In the genomic region with DNA sequence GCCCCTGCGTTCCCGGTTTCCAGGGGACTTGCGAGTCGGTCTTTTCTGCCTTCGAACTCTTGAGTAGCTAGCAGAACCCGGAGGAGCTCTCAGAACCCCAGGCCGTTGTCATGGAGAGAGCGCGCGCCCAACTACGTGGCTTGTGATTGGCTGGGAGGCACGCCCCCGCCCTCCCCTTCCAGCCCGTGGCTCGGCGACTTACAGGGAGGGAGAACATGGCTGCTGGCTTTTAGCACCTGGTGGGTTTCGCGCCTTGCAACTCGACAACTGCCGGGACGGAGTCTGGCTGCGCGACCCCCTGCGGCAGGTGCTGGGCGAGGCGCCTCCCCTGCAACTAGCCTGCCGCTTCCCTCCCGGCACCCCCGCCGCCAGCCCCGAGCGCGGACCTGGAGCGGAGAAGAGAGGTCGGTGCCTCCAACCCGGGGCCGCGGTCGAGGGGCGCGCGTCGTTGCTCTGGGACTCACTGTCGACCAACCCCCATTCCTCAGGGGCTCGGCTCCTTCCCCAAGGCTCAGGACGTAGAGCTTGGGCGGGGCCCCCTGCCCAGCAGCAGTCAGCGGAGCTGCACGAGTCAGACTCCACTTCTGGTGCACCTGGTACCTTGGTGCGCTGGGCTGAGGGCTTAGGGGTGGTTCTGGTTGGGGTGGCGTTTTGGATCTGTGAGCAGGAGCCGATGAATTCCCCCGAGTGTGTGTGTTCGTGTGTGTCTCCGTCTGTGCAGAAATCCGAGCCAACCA, we compare ENCODE assay signal across 1 cellular context.
TF ChIP-seq lines count a peak whose summit lies in the region.

No MANE protein-coding gene starts in this region.

TF ChIP-seq in HepG2, 621 proteins besides CTCF, POLR2A, EP300 and RAD21 (continued from another document and continues in another):
- TF ChIP-seq, protein P1, sequence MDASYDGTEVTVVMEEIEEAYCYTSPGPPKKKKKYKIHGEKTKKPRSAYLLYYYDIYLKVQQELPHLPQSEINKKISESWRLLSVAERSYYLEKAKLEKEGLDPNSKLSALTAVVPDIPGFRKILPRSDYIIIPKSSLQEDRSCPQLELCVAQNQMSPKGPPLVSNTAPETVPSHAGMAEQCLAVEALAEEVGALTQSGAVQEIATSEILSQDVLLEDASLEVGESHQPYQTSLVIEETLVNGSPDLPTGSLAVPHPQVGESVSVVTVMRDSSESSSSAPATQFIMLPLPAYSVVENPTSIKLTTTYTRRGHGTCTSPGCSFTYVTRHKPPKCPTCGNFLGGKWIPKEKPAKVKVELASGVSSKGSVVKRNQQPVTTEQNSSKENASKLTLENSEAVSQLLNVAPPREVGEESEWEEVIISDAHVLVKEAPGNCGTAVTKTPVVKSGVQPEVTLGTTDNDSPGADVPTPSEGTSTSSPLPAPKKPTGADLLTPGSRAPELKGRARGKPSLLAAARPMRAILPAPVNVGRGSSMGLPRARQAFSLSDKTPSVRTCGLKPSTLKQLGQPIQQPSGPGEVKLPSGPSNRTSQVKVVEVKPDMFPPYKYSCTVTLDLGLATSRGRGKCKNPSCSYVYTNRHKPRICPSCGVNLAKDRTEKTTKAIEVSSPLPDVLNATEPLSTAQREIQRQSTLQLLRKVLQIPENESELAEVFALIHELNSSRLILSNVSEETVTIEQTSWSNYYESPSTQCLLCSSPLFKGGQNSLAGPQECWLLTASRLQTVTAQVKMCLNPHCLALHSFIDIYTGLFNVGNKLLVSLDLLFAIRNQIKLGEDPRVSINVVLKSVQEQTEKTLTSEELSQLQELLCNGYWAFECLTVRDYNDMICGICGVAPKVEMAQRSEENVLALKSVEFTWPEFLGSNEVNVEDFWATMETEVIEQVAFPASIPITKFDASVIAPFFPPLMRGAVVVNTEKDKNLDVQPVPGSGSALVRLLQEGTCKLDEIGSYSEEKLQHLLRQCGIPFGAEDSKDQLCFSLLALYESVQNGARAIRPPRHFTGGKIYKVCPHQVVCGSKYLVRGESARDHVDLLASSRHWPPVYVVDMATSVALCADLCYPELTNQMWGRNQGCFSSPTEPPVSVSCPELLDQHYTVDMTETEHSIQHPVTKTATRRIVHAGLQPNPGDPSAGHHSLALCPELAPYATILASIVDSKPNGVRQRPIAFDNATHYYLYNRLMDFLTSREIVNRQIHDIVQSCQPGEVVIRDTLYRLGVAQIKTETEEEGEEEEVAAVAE (CRISPR knock-in tag; IDR thresholded peaks at IDR 0.05; ENCODE audit: borderline replicate concordance), result peak; percentile 100
- TF ChIP-seq FOXA1 (IDR thresholded peaks at IDR 0.05) (no peak), FOXA1 (CRISPR knock-in tag; IDR thresholded peaks at IDR 0.05) (0 out of 2 replicates have a peak, but pooled peaks have one; percentile 16), ZNF44 (CRISPR knock-in tag; IDR thresholded peaks at IDR 0.05) (peak; percentile 75; the same call in 1 of the 2 replicates), AHR (CRISPR knock-in tag; IDR thresholded peaks at IDR 0.05) (peak; percentile 76; the same call in 1 of the 2 replicates), ZFAT (CRISPR knock-in tag; conservative IDR thresholded peaks at IDR 0.05) (peak; percentile 89), TP53 (CRISPR knock-in tag; conservative IDR thresholded peaks at IDR 0.05) (no peak; the same call in none of the 2 replicates), EED (CRISPR knock-in tag; IDR thresholded peaks at IDR 0.05) (peak; percentile 91), RNF2 (conservative IDR thresholded peaks at IDR 0.05; ENCODE audit: low read depth) (peak; percentile 92), ZMYM2 (CRISPR knock-in tag; IDR thresholded peaks at IDR 0.05) (0 out of 2 replicates have a peak, but pooled peaks have one; percentile 72), TCF7L2 (IDR thresholded peaks at IDR 0.05; ENCODE audit: low read depth, low read length) (no peak), MIER3 (CRISPR knock-in tag; IDR thresholded peaks at IDR 0.05; ENCODE audit: borderline replicate concordance) (peak; percentile 79; the same call in 1 of the 2 replicates), TMF1 (CRISPR knock-in tag; IDR thresholded peaks at IDR 0.05; ENCODE audit: low read depth) (peak; percentile 97), IKZF4 (CRISPR knock-in tag; IDR thresholded peaks at IDR 0.05; ENCODE audit: borderline replicate concordance, low read depth, not compliant biosample characterization) (peak; percentile 91), ZNF446 (CRISPR knock-in tag; IDR thresholded peaks at IDR 0.05) (peak; percentile 82; the same call in 1 of the 2 replicates), MLLT10 (CRISPR knock-in tag; IDR thresholded peaks at IDR 0.05) (no peak), ELF1 (CRISPR knock-in tag; IDR thresholded peaks at IDR 0.05) (peak; percentile 50; the same call in 1 of the 2 replicates), SMARCC2 (IDR thresholded peaks at IDR 0.05) (no peak), ZSCAN12 (CRISPR knock-in tag; IDR thresholded peaks at IDR 0.05) (peak; percentile 84; the same call in 1 of the 2 replicates), ZNF891 (CRISPR knock-in tag; IDR thresholded peaks at IDR 0.05) (peak; percentile 98), GTF2F1 (IDR thresholded peaks at IDR 0.05; ENCODE audit: low read length) (no peak), FLYWCH1 (CRISPR knock-in tag; IDR thresholded peaks at IDR 0.05) (no peak), ZNF567 (CRISPR knock-in tag; IDR thresholded peaks at IDR 0.05; ENCODE audit: borderline replicate concordance) (no peak), ZNF235 (CRISPR knock-in tag; IDR thresholded peaks at IDR 0.05; ENCODE audit: borderline replicate concordance) (peak; percentile 46; the same call in 1 of the 2 replicates), RARA (CRISPR knock-in tag; IDR thresholded peaks at IDR 0.05) (peak; percentile 49; the same call in 1 of the 2 replicates), ZFP36L2 (CRISPR knock-in tag; IDR thresholded peaks at IDR 0.05) (no peak), RBAK (CRISPR knock-in tag; IDR thresholded peaks at IDR 0.05) (peak; percentile 74; the same call in 1 of the 2 replicates), ZNF678 (CRISPR knock-in tag; IDR thresholded peaks at IDR 0.05) (peak; percentile 93; the same call in 1 of the 2 replicates), MIXL1 (CRISPR knock-in tag; IDR thresholded peaks at IDR 0.05) (peak; percentile 74), ZNF317 (CRISPR knock-in tag; IDR thresholded peaks at IDR 0.05) (peak; percentile 75; the same call in 1 of the 2 replicates)
- TF ChIP-seq, protein P2, sequence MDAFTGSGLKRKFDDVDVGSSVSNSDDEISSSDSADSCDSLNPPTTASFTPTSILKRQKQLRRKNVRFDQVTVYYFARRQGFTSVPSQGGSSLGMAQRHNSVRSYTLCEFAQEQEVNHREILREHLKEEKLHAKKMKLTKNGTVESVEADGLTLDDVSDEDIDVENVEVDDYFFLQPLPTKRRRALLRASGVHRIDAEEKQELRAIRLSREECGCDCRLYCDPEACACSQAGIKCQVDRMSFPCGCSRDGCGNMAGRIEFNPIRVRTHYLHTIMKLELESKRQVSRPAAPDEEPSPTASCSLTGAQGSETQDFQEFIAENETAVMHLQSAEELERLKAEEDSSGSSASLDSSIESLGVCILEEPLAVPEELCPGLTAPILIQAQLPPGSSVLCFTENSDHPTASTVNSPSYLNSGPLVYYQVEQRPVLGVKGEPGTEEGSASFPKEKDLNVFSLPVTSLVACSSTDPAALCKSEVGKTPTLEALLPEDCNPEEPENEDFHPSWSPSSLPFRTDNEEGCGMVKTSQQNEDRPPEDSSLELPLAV (CRISPR knock-in tag; conservative IDR thresholded peaks at IDR 0.05; ENCODE audit: low read depth), result no peak
- TF ChIP-seq, protein P3, sequence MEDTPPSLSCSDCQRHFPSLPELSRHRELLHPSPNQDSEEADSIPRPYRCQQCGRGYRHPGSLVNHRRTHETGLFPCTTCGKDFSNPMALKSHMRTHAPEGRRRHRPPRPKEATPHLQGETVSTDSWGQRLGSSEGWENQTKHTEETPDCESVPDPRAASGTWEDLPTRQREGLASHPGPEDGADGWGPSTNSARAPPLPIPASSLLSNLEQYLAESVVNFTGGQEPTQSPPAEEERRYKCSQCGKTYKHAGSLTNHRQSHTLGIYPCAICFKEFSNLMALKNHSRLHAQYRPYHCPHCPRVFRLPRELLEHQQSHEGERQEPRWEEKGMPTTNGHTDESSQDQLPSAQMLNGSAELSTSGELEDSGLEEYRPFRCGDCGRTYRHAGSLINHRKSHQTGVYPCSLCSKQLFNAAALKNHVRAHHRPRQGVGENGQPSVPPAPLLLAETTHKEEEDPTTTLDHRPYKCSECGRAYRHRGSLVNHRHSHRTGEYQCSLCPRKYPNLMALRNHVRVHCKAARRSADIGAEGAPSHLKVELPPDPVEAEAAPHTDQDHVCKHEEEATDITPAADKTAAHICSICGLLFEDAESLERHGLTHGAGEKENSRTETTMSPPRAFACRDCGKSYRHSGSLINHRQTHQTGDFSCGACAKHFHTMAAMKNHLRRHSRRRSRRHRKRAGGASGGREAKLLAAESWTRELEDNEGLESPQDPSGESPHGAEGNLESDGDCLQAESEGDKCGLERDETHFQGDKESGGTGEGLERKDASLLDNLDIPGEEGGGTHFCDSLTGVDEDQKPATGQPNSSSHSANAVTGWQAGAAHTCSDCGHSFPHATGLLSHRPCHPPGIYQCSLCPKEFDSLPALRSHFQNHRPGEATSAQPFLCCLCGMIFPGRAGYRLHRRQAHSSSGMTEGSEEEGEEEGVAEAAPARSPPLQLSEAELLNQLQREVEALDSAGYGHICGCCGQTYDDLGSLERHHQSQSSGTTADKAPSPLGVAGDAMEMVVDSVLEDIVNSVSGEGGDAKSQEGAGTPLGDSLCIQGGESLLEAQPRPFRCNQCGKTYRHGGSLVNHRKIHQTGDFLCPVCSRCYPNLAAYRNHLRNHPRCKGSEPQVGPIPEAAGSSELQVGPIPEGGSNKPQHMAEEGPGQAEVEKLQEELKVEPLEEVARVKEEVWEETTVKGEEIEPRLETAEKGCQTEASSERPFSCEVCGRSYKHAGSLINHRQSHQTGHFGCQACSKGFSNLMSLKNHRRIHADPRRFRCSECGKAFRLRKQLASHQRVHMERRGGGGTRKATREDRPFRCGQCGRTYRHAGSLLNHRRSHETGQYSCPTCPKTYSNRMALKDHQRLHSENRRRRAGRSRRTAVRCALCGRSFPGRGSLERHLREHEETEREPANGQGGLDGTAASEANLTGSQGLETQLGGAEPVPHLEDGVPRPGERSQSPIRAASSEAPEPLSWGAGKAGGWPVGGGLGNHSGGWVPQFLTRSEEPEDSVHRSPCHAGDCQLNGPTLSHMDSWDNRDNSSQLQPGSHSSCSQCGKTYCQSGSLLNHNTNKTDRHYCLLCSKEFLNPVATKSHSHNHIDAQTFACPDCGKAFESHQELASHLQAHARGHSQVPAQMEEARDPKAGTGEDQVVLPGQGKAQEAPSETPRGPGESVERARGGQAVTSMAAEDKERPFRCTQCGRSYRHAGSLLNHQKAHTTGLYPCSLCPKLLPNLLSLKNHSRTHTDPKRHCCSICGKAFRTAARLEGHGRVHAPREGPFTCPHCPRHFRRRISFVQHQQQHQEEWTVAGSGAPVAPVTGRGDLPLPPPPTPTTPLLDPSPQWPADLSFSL (CRISPR knock-in tag; IDR thresholded peaks at IDR 0.05), result no peak
- TF ChIP-seq, protein P4, sequence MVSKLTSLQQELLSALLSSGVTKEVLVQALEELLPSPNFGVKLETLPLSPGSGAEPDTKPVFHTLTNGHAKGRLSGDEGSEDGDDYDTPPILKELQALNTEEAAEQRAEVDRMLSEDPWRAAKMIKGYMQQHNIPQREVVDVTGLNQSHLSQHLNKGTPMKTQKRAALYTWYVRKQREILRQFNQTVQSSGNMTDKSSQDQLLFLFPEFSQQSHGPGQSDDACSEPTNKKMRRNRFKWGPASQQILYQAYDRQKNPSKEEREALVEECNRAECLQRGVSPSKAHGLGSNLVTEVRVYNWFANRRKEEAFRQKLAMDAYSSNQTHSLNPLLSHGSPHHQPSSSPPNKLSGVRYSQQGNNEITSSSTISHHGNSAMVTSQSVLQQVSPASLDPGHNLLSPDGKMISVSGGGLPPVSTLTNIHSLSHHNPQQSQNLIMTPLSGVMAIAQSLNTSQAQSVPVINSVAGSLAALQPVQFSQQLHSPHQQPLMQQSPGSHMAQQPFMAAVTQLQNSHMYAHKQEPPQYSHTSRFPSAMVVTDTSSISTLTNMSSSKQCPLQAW (CRISPR knock-in tag; IDR thresholded peaks at IDR 0.05), result peak; percentile 97
- TF ChIP-seq, protein P5, sequence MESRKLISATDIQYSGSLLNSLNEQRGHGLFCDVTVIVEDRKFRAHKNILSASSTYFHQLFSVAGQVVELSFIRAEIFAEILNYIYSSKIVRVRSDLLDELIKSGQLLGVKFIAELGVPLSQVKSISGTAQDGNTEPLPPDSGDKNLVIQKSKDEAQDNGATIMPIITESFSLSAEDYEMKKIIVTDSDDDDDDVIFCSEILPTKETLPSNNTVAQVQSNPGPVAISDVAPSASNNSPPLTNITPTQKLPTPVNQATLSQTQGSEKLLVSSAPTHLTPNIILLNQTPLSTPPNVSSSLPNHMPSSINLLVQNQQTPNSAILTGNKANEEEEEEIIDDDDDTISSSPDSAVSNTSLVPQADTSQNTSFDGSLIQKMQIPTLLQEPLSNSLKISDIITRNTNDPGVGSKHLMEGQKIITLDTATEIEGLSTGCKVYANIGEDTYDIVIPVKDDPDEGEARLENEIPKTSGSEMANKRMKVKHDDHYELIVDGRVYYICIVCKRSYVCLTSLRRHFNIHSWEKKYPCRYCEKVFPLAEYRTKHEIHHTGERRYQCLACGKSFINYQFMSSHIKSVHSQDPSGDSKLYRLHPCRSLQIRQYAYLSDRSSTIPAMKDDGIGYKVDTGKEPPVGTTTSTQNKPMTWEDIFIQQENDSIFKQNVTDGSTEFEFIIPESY (CRISPR knock-in tag; IDR thresholded peaks at IDR 0.05), result peak; percentile 22; the same call in 1 of the 2 replicates
- TF ChIP-seq, protein P6, sequence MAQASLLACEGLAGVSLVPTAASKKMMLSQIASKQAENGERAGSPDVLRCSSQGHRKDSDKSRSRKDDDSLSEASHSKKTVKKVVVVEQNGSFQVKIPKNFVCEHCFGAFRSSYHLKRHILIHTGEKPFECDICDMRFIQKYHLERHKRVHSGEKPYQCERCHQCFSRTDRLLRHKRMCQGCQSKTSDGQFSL (CRISPR knock-in tag; IDR thresholded peaks at IDR 0.05), result peak; percentile 76; the same call in 1 of the 2 replicates
- TF ChIP-seq, protein P7, sequence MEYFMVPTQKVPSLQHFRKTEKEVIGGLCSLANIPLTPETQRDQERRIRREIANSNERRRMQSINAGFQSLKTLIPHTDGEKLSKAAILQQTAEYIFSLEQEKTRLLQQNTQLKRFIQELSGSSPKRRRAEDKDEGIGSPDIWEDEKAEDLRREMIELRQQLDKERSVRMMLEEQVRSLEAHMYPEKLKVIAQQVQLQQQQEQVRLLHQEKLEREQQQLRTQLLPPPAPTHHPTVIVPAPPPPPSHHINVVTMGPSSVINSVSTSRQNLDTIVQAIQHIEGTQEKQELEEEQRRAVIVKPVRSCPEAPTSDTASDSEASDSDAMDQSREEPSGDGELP (IDR thresholded peaks at IDR 0.05; ENCODE audit: borderline replicate concordance, low read depth), result peak; percentile 25; the same call in 1 of the 2 replicates
- TF ChIP-seq, protein P8, sequence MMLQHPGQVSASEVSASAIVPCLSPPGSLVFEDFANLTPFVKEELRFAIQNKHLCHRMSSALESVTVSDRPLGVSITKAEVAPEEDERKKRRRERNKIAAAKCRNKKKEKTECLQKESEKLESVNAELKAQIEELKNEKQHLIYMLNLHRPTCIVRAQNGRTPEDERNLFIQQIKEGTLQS (CRISPR knock-in tag; IDR thresholded peaks at IDR 0.05), result 0 out of 2 replicates have a peak, but pooled peaks have one; percentile 40
- TF ChIP-seq, protein P9, sequence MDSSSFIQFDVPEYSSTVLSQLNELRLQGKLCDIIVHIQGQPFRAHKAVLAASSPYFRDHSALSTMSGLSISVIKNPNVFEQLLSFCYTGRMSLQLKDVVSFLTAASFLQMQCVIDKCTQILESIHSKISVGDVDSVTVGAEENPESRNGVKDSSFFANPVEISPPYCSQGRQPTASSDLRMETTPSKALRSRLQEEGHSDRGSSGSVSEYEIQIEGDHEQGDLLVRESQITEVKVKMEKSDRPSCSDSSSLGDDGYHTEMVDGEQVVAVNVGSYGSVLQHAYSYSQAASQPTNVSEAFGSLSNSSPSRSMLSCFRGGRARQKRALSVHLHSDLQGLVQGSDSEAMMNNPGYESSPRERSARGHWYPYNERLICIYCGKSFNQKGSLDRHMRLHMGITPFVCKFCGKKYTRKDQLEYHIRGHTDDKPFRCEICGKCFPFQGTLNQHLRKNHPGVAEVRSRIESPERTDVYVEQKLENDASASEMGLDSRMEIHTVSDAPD (CRISPR knock-in tag; IDR thresholded peaks at IDR 0.05), result peak; percentile 64; the same call in 1 of the 2 replicates
